In the genomic region with DNA sequence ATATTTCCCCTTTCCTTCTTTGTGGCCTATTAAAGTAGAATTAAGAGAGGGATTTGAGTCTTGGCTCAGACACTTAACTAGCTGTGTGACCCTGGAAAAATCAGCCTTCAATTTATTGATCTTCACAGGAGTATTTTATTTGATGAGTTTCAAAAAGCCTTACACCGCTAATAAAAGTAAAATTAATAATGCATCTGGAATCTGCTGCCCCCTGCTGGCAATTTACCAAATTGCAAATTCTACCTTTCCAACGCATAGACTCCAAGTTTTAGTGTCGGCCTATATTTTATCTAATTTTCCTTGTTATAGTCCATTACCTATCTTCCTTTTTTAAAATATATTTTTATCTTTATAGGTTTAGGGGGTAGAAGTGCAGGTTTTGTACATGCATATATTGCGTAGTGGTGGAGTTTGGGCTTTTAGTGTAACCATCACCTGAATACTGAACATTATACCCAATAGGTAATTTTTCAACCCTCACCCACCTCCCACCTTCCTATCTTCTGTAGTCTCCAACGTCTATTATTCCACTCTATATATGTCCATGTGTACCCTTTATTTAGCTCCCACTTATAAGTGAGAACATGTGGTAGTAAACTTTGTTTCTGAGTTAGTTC, we compare ENCODE assay signal across 7 cellular contexts. TPM values are rescaled to one million over a fixed set of nuclear protein-coding genes. Genes with fewer than 3 reads are reported as not detected.
DNase-seq lines count a peak whose midpoint lies in the region; ATAC-seq and TF ChIP-seq lines count a peak whose summit lies in the region.

No MANE protein-coding gene starts in this region.

- no peaks in the 10 kb centered on the region for H3K36me3 Mint-ChIP-seq in naive thymus-derived CD4-positive, alpha-beta T cell

- H3K4me3 ChIP-seq in LNCaP clone FGC (ENCODE audit: low read depth, low read length) (no peak overlapping the region), tibial nerve (no peak overlapping the region)
- H3K4me3 ChIP-seq in naive thymus-derived CD4-positive, alpha-beta T cell (ENCODE audit: low read length) = no peak overlapping the region

- H3K27me3 ChIP-seq in naive thymus-derived CD4-positive, alpha-beta T cell (ENCODE audit: control insufficient read depth in 2 of 2, insufficient read depth in 2 of 2, low read length in 2 of 2) = no peaks in the 10 kb centered on the region
- H3K27me3 ChIP-seq in tibial nerve = no peaks in the 10 kb centered on the region

- no peaks in the 10 kb centered on the region for H3K9me3 ChIP-seq in naive thymus-derived CD4-positive, alpha-beta T cell (ENCODE audit: control insufficient read depth in 2 of 3, low read length in 3 of 3)
- no peaks in the 10 kb centered on the region for H3K9me3 ChIP-seq in tibial nerve

- CTCF ChIA-PET in naive thymus-derived CD4-positive, alpha-beta T cell (lab: Charles Lee) = interaction anchor here (0.6 to 4.2 kb wide), 11 partner anchors 25 to 150 kb away, joined by 3 to 42 read pairs (median 5); no protein-coding TSS in a partner anchor

- ATAC-seq in naive thymus-derived CD4-positive, alpha-beta T cell = peak; percentile 60
- ATAC-seq in HG02840 (IDR thresholded peaks at IDR 0.05; ENCODE audit: low FRiP score, unreplicated experiment) = no peak

- peak; percentile 58 for TF ChIP-seq CTCF in GM12872 (IDR thresholded peaks at IDR 0.05; ENCODE audit: insufficient read depth, low read depth, low read length)
- peak; percentile 52 for TF ChIP-seq CTCF in LNCaP clone FGC (IDR thresholded peaks at IDR 0.05; ENCODE audit: control insufficient read depth, extremely low read depth, insufficient read depth)
- peak; percentile 76 to 84 (median 79) for TF ChIP-seq CTCF in tibial nerve (IDR thresholded peaks at IDR 0.05)

- POLR2A ChIA-PET in naive thymus-derived CD4-positive, alpha-beta T cell (lab: Charles Lee) = no interaction called here

- DNase-seq in LNCaP clone FGC (ENCODE audit: low read depth) (peak; percentile 2), tibial nerve (ENCODE audit: low spot score in 2 of 2) (peak; percentile 42 to 83)
- DNase-seq in activated CD4-positive, alpha-beta T cell treated with anti-CD3 and anti-CD28 coated beads for 4 hours = peak; percentile 39 to 75
- peak; percentile 61 for DNase-seq in effector CD4-positive, alpha-beta T cell
- DNase-seq in naive thymus-derived CD4-positive, alpha-beta T cell = peak; percentile 20 to 62 (median 46)

- H3K36me3 ChIP-seq in naive thymus-derived CD4-positive, alpha-beta T cell (ENCODE audit: control insufficient read depth in 2 of 3, insufficient read depth in 3 of 3, low read length in 3 of 3) = no peaks in the 10 kb centered on the region
- H3K36me3 ChIP-seq in tibial nerve = peaks cover 0 to 3% (median 0%) of the 10 kb centered on the region in 3 donors

- H3K27me3 Mint-ChIP-seq in naive thymus-derived CD4-positive, alpha-beta T cell = peaks cover 0 to 2% (median 0%) of the 10 kb centered on the region in 5 donors

- 19 to 21% methylated on average over 5 of the region's 5 CpGs for WGBS in tibial nerve, 2 donors

- H3K27ac ChIP-seq in naive thymus-derived CD4-positive, alpha-beta T cell (ENCODE audit: low read depth, low read length) = no peak overlapping the region
- H3K27ac ChIP-seq in tibial nerve = no peak overlapping the region

- H3K4me1 ChIP-seq in naive thymus-derived CD4-positive, alpha-beta T cell (ENCODE audit: control insufficient read depth in 2 of 2, insufficient read depth in 2 of 2, low read length in 2 of 2) = peaks cover 0 to under 1% of the 10 kb centered on the region in 2 donors
- peaks cover 0 to 7% (median 0%) of the 10 kb centered on the region in 4 donors for H3K4me1 ChIP-seq in tibial nerve

- no peak overlapping the region for H3K27ac Mint-ChIP-seq in naive thymus-derived CD4-positive, alpha-beta T cell

- peaks cover under 1 to 3% (median 2%) of the 10 kb centered on the region in 7 donors for H3K4me1 Mint-ChIP-seq in naive thymus-derived CD4-positive, alpha-beta T cell

- intact Hi-C loops in naive thymus-derived CD4-positive, alpha-beta T cell (cut with micrococcal nuclease) = loop anchor here (1.0 to 10.0 kb wide), 5 partner anchors 49 to 999 kb away; no protein-coding TSS in a partner anchor

- no peak overlapping the region for H3K4me3 Mint-ChIP-seq in naive thymus-derived CD4-positive, alpha-beta T cell

- H3K9me3 Mint-ChIP-seq in naive thymus-derived CD4-positive, alpha-beta T cell = no peaks in the 10 kb centered on the region

- no peak for TF ChIP-seq EP300 in tibial nerve (IDR thresholded peaks at IDR 0.05)

- TF ChIP-seq POLR2A in tibial nerve (IDR thresholded peaks at IDR 0.05) = no peak

RNA-seq across cellular contexts. Expression of gene GOPC, which starts 46.3 kb away (rescaled TPM):
- total RNA-seq in naive thymus-derived CD4-positive, alpha-beta T cell = 10 to 100 TPM; 16.2 to 39.4 (median 26.5) TPM
- 10 to 100 TPM; 14.3 to 17.3 TPM for polyA plus RNA-seq in naive thymus-derived CD4-positive, alpha-beta T cell
- total RNA-seq in tibial nerve = 10 to 100 TPM; 25.5 to 34.1 (median 31.0) TPM

Comparison
In these comparisons a context has a peak if more than half of its experiments do, and no peak if none do; other contexts are left out.
1. DNase-seq: peak in every context shown above with its lines; median percentile 62 in tibial nerve; 61 in effector CD4-positive, alpha-beta T cell; 57 in activated CD4-positive, alpha-beta T cell treated with anti-CD3 and anti-CD28 coated beads for 4 hours; 46 in naive thymus-derived CD4-positive, alpha-beta T cell; 2 in LNCaP clone FGC.